Comparison of ENCODE assay signal across 1 cellular context in genomic region chr12:71626768-71627167, GRCh38.
TF ChIP-seq lines count a peak whose summit lies in the region.

No MANE protein-coding gene starts in this region.

TF ChIP-seq in GM23338, 12 proteins besides CTCF, POLR2A, EP300 and RAD21:
- no peak for TF ChIP-seq ZNF462 (CRISPR knock-in tag; IDR thresholded peaks at IDR 0.05)
- TF ChIP-seq STAT1 (IDR thresholded peaks at IDR 0.05; ENCODE audit: unreplicated experiment) = no peak
- TF ChIP-seq EZH2phosphoT487 (IDR thresholded peaks at IDR 0.05; ENCODE audit: unreplicated experiment) = no peak
- TF ChIP-seq POLR2AphosphoS5 (IDR thresholded peaks at IDR 0.05; ENCODE audit: low read depth) = no peak
- no peak for TF ChIP-seq ZNF114 (CRISPR knock-in tag; IDR thresholded peaks at IDR 0.05)
- TF ChIP-seq CREB1 (CRISPR knock-in tag; IDR thresholded peaks at IDR 0.05; ENCODE audit: low read depth) = no peak
- TF ChIP-seq ZNF331 (CRISPR knock-in tag; IDR thresholded peaks at IDR 0.05; ENCODE audit: low read depth) = no peak
- TF ChIP-seq JUNB (IDR thresholded peaks at IDR 0.05; ENCODE audit: unreplicated experiment) = no peak
- no peak for TF ChIP-seq REST (IDR thresholded peaks at IDR 0.05; ENCODE audit: unreplicated experiment)
- no peak for TF ChIP-seq EZH2 (IDR thresholded peaks at IDR 0.05; ENCODE audit: low read depth, unreplicated experiment)
